In genomic region chr7:157404845-157405481, GRCh38 we compare ENCODE assay signal across 8 cellular contexts.
DNase-seq lines count a peak whose midpoint lies in the region; ATAC-seq and FAIRE-seq lines count a peak whose summit lies in the region.
"Had no signal": no experiment of that assay in that cellular context is flagged by ENCODE, and none has a peak within 500 bp of the region (broad histone marks: within the 10 kb centered on the region; RNA-seq: fewer than 3 reads in every experiment).

No MANE protein-coding gene starts in this region.

- no peak overlapping the region for H3K4me3 Mint-ChIP-seq in immature natural killer cell

- DNase-seq in HTR-8/SVneo (ENCODE audit: insufficient read length, low spot score): peak; percentile 81
- peak; percentile 66 to 75 for DNase-seq in activated CD4-positive, alpha-beta T cell treated with anti-CD3 and anti-CD28 coated beads, Interleukin-2, amount 50 U/mL, for 48 hours
- DNase-seq in Right ventricle myocardium superior: peak; percentile 53
- DNase-seq in stimulated activated CD8-positive, alpha-beta memory T cell treated with anti-CD3 and anti-CD28 coated beads, Interleukin-15, amount 100 ng/mL, for 48 hours (ENCODE audit: low read depth in 2 of 2): peak; percentile 34 to 52
- no peak for DNase-seq in immature natural killer cell
- DNase-seq: cortex of kidney had no signal

- H3K27me3 Mint-ChIP-seq in immature natural killer cell (ENCODE audit: low read depth in 3 of 3): peaks cover 0 to 2% (median 0%) of the 10 kb centered on the region in 3 donors

- intact Hi-C loops in Right ventricle myocardium superior (cut with DNase I): no loop called here

- H3K9me3 Mint-ChIP-seq in immature natural killer cell: no peaks in the 10 kb centered on the region

- FAIRE-seq in HTR-8/SVneo (lab: Jason Lieb, UNC): peak; percentile 28

- ATAC-seq in Right ventricle myocardium superior (ENCODE audit: poor library complexity) (peak; percentile 11), HG02884 (IDR thresholded peaks at IDR 0.05; ENCODE audit: unreplicated experiment) (no peak), HG03159 (IDR thresholded peaks at IDR 0.05; ENCODE audit: unreplicated experiment) (no peak)

- H3K4me1 Mint-ChIP-seq in immature natural killer cell: peaks cover 31 to 36% of the 10 kb centered on the region in 2 donors

- H3K36me3 Mint-ChIP-seq in immature natural killer cell: peaks cover 4 to 11% (median 6%) of the 10 kb centered on the region in 3 donors

- H3K27ac Mint-ChIP-seq in immature natural killer cell: peak overlapping the region in 3 of 6 donors; percentile 30 to 70 (median 57)

Comparison
In these comparisons a context has a peak if more than half of its experiments do, and no peak if none do; other contexts are left out.
1. DNase-seq: peak in HTR-8/SVneo (single experiment), activated CD4-positive, alpha-beta T cell treated with anti-CD3 and anti-CD28 coated beads, Interleukin-2, amount 50 U/mL, for 48 hours (2 of 2), Right ventricle myocardium superior (single experiment) and stimulated activated CD8-positive, alpha-beta memory T cell treated with anti-CD3 and anti-CD28 coated beads, Interleukin-15, amount 100 ng/mL, for 48 hours (2 of 2); none in immature natural killer cell (0 of 3).